ENCODE assay signal across 9 cellular contexts in the genomic region with DNA sequence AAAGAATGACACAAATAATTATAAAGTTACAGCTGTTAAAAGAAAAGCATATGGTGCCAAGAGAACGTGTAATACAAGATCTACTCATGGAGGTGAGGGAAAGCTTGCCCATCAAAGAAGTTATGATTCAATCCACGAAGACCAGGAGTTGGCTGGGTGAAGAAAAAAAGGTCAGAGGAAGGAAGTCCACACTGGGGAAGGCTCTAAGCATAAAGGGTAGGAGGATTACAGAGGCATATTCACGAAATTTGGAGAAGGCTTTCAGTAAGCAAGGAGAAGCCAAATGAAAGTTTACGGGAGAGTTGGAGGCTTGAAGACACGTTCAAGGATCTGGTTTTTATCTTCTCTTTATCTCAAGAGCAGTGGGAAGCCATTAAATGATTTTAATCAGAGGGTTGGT. TPM values are rescaled to one million over a fixed set of nuclear protein-coding genes. Genes with fewer than 3 reads are reported as not detected.
A peak's percentile ranks its signal among the peaks of the same experiment; 100 is the strongest.
DNase-seq lines count a peak whose midpoint lies in the region; ATAC-seq and TF ChIP-seq lines count a peak whose summit lies in the region.
"Had no signal": no experiment of that assay in that cellular context is flagged by ENCODE, and none has a peak within 500 bp of the region (broad histone marks: within the 10 kb centered on the region; RNA-seq: fewer than 3 reads in every experiment).

No MANE protein-coding gene starts in this region.

- no peak for ATAC-seq in central memory CD8-positive, alpha-beta T cell (replicated peaks; ENCODE audit: extremely low read depth, poor library complexity, severe bottlenecking)
- ATAC-seq in GM21717 (IDR thresholded peaks at IDR 0.05; ENCODE audit: unreplicated experiment) = no peak
- ATAC-seq: body of pancreas had no signal

- H3K4me1 ChIP-seq in OCI-LY1 (ENCODE audit: insufficient read depth, low read length, severe bottlenecking) (peaks cover 64% of the 10 kb centered on the region), skeletal muscle tissue (ENCODE audit: control insufficient read depth in 3 of 3, insufficient read depth in 3 of 3, low read length in 3 of 3) (peaks cover 2 to 4% (median 3%) of the 10 kb centered on the region in 3 donors)

- no peaks in the 10 kb centered on the region for H3K27me3 Mint-ChIP-seq in central memory CD8-positive, alpha-beta T cell

- H3K36me3 ChIP-seq in OCI-LY1 (ENCODE audit: insufficient read depth, low read length) (no peaks in the 10 kb centered on the region), skeletal muscle tissue (ENCODE audit: control insufficient read depth in 3 of 3, insufficient read depth in 3 of 3, low read length in 3 of 3) (no peaks in the 10 kb centered on the region)

- peaks cover 37% of the 10 kb centered on the region for H3K4me1 Mint-ChIP-seq in central memory CD8-positive, alpha-beta T cell

- TF ChIP-seq CTCF in OCI-LY1 (IDR thresholded peaks at IDR 0.05; ENCODE audit: low read length) = no peak

- peak overlapping the region; percentile 95 for H3K4me3 Mint-ChIP-seq in central memory CD8-positive, alpha-beta T cell

- H3K27ac Mint-ChIP-seq in central memory CD8-positive, alpha-beta T cell (ENCODE audit: low read depth) = peak overlapping the region; percentile 91

- H3K9ac ChIP-seq in OCI-LY1 (ENCODE audit: low read length) (peak overlapping the region; percentile 5; the same call in 1 of the 2 replicates), skeletal muscle tissue (ENCODE audit: low read depth in 1 of 3, low read length in 3 of 3) (no peak overlapping the region)

- peaks cover 17% of the 10 kb centered on the region for H3K36me3 Mint-ChIP-seq in central memory CD8-positive, alpha-beta T cell (ENCODE audit: insufficient read depth)

- no peaks in the 10 kb centered on the region for H3K9me3 ChIP-seq in OCI-LY1 (ENCODE audit: low read length)
- no peaks in the 10 kb centered on the region for H3K9me3 ChIP-seq in skeletal muscle tissue (ENCODE audit: control insufficient read depth in 3 of 3, low read length in 3 of 3)
- H3K9me3 ChIP-seq: body of pancreas had no signal

- DNase-seq in GDM1 (lab: John Stamatoyannopoulos, UW) = peak; percentile 42
- no peak for DNase-seq in central memory CD8-positive, alpha-beta T cell (ENCODE audit: low spot score in 2 of 2)
- DNase-seq in stimulated activated CD4-positive, alpha-beta T cell treated with anti-CD3 and anti-CD28 coated beads, Interleukin-4, amount 100 ng/mL, for 24 hours = no peak
- no peak for DNase-seq in iPS-NIHi11 (ENCODE audit: low spot score)
- DNase-seq: body of pancreas, NCI-H2081 had no signal

- peaks cover 22% of the 10 kb centered on the region for H3K79me2 ChIP-seq in OCI-LY1 (ENCODE audit: insufficient read depth, low read length)

- H2AFZ ChIP-seq in OCI-LY1 (ENCODE audit: low read length) = no peak overlapping the region; the same call in 1 of the 2 replicates

- no peaks in the 10 kb centered on the region for H4K20me1 ChIP-seq in OCI-LY1 (ENCODE audit: insufficient read depth, low read length)

- H3K27me3 ChIP-seq in OCI-LY1 (ENCODE audit: insufficient read depth, low read length) = no peaks in the 10 kb centered on the region
- H3K27me3 ChIP-seq in skeletal muscle tissue (ENCODE audit: control insufficient read depth in 3 of 3, insufficient read depth in 3 of 3, low read length in 3 of 3) = no peaks in the 10 kb centered on the region
- H3K27me3 ChIP-seq: body of pancreas had no signal

- H3K27ac ChIP-seq in OCI-LY1 (ENCODE audit: low read depth, low read length, poor library complexity, severe bottlenecking) (peak overlapping the region; percentile 90), skeletal muscle tissue (ENCODE audit: low read depth, low read length) (peak overlapping the region; percentile 3)

- no peaks in the 10 kb centered on the region for H3F3A ChIP-seq in OCI-LY1 (ENCODE audit: insufficient read depth, low read length)

- H3K9me2 ChIP-seq in OCI-LY1 (ENCODE audit: low read depth, low read length) = no peaks in the 10 kb centered on the region

- no peaks in the 10 kb centered on the region for H3K9me3 Mint-ChIP-seq in central memory CD8-positive, alpha-beta T cell

- peak overlapping the region; percentile 17 for H3K4me3 ChIP-seq in OCI-LY1 (ENCODE audit: low read depth, low read length, poor library complexity, severe bottlenecking)
- peak overlapping the region in 1 of 3 donors; percentile 9 for H3K4me3 ChIP-seq in skeletal muscle tissue (ENCODE audit: low read length in 3 of 3)
- H3K4me3 ChIP-seq: body of pancreas had no signal

- H3K4me2 ChIP-seq in OCI-LY1 (ENCODE audit: low read length) = peak overlapping the region; percentile 88

RNA-seq across cellular contexts. Expression of a gene that starts 1.8 kb away (rescaled TPM):
- 44.9 TPM for total RNA-seq in skeletal muscle tissue
